12 cellular contexts compared by ENCODE assay signal in the genomic region with DNA sequence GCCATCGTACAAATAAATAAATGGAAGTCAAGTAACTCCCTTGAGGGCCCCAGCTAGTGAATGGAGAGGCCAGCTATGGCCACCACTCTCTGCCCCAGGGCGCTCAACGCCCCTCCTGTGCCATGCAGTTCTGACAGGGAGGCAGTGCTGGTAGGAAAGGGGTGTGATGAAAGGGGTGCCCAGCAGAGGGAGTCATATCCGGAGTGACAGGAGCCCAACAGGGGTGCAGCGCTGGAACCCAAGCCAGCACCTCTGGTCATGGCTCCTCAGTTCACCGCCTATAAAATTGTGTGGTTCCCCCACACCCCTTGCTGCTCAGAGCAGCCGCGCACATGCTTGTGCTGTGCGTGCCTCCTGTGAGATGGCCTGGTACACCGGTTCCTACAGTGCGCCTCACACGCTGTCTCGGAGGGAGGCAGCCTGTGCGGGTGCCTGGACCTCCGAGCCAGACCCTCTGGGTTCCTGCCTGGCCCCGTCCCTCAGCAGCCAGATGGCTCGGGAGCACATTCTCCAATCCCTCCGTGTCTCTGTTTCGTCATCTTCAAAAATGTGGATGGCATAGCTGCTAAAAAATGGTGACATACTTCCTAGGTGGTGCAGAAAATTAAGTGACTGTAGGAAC.
A peak's percentile ranks its signal among the peaks of the same experiment; 100 is the strongest.
DNase-seq lines count a peak whose midpoint lies in the region; ATAC-seq and TF ChIP-seq lines count a peak whose summit lies in the region.
"Had no signal": no experiment of that assay in that cellular context is flagged by ENCODE, and none has a peak within 500 bp of the region (broad histone marks: within the 10 kb centered on the region; RNA-seq: fewer than 3 reads in every experiment).

No MANE protein-coding gene starts in this region.

- H3K27me3 ChIP-seq in KMS-11 (ENCODE audit: insufficient read depth, low read depth) (no peaks in the 10 kb centered on the region), mammary epithelial cell (ENCODE audit: insufficient read depth, low read length) (no peaks in the 10 kb centered on the region)
- H3K27me3 ChIP-seq: cardiac muscle cell, SJSA1, suprapubic skin had no signal

- no peak overlapping the region for H3K27ac ChIP-seq in KMS-11
- H3K27ac ChIP-seq in mammary epithelial cell (ENCODE audit: insufficient read depth, low read depth, low read length) = no peak overlapping the region
- H3K27ac ChIP-seq: cardiac muscle cell, SJSA1, suprapubic skin had no signal

- H3K4me3 ChIP-seq in KMS-11 (IDR thresholded peaks at IDR 0.05; ENCODE audit: insufficient read depth, low read depth, low read length) (no peak overlapping the region), mammary epithelial cell (replicated peaks in 1 of 3; ENCODE audit: insufficient read depth in 1 of 3, low read depth in 2 of 3, low read length in 3 of 3) (no peak overlapping the region), mucosa of descending colon (no peak overlapping the region)
- H3K4me3 ChIP-seq: cardiac muscle cell, SJSA1, suprapubic skin had no signal

- no peak overlapping the region for H3K9ac ChIP-seq in KMS-11
- no peak overlapping the region for H3K9ac ChIP-seq in mammary epithelial cell (ENCODE audit: insufficient read depth, low read length)

- WGBS in mammary epithelial cell (ENCODE audit: low coverage, missing lambda C conversion rate) = 80% methylated on average over 10 of the region's 19 CpGs

- intact Hi-C loops in mammary epithelial cell (cut with micrococcal nuclease) (no loop called here), mucosa of descending colon (cut with DNase I, micrococcal nuclease) (no loop called here)

- CTCF ChIA-PET in mammary epithelial cell (lab: Charles Lee; ENCODE audit: low non-redundant PET) = no interaction called here

- in situ Hi-C loops in mammary epithelial cell (cut with MboI; ENCODE audit: low sequenced_read_pairs in 2 of 2) = no loop called here

- H2AFZ ChIP-seq in KMS-11 (ENCODE audit: low read depth) (no peak overlapping the region), mammary epithelial cell (ENCODE audit: low read depth, low read length) (no peak overlapping the region)

- H3K4me1 ChIP-seq in KMS-11 (ENCODE audit: low read depth, poor library complexity, severe bottlenecking) = no peaks in the 10 kb centered on the region
- H3K4me1 ChIP-seq in mammary epithelial cell (ENCODE audit: insufficient read depth, low read length) = peaks cover 23% of the 10 kb centered on the region
- no peaks in the 10 kb centered on the region for H3K4me1 ChIP-seq in mucosa of descending colon (ENCODE audit: low read depth)

- H4K20me1 ChIP-seq in KMS-11 (ENCODE audit: insufficient read depth) (no peaks in the 10 kb centered on the region), mammary epithelial cell (ENCODE audit: insufficient read depth, low read length) (no peaks in the 10 kb centered on the region)

- H3K36me3 ChIP-seq in KMS-11 (ENCODE audit: insufficient read depth) = no peaks in the 10 kb centered on the region
- peaks cover 50% of the 10 kb centered on the region for H3K36me3 ChIP-seq in mammary epithelial cell (ENCODE audit: insufficient read depth, low read length)
- H3K36me3 ChIP-seq in mucosa of descending colon (ENCODE audit: low read depth) = no peaks in the 10 kb centered on the region
- H3K36me3 ChIP-seq: cardiac muscle cell had no signal

- dilution Hi-C loops in mammary epithelial cell (cut with HindIII; ENCODE audit: low sequenced_read_pairs) = no loop called here

- H3K9me3 ChIP-seq in mammary epithelial cell (replicated peaks; ENCODE audit: insufficient read depth, low read length) (no peaks in the 10 kb centered on the region), mucosa of descending colon (no peaks in the 10 kb centered on the region)
- H3K9me3 ChIP-seq: SJSA1, suprapubic skin had no signal

- no peaks in the 10 kb centered on the region for H3K79me2 ChIP-seq in KMS-11 (ENCODE audit: insufficient read depth, low read depth)
- peaks cover 85% of the 10 kb centered on the region for H3K79me2 ChIP-seq in mammary epithelial cell (ENCODE audit: insufficient read depth, low read length)

- DNase-seq in Daoy (ENCODE audit: low read depth) (peak; percentile 48), mammary epithelial cell (no peak), mucosa of descending colon (no peak), NCI-H510A (lab: John Stamatoyannopoulos, UW) (no peak), NCI-H1092 treated with DMSO at 0.1 percent for 48 hours (lab: John Stamatoyannopoulos, UW) (no peak), AML-193 (lab: John Stamatoyannopoulos, UW) (no peak), amniotic stem cell (lab: John Stamatoyannopoulos, UW) (no peak)
- DNase-seq: naive B cell had no signal

- peak; percentile 46 for ATAC-seq in mucosa of descending colon

- TF ChIP-seq CTCF in KMS-11 (conservative IDR thresholded peaks at IDR 0.05; ENCODE audit: low read depth, low read length) (peak; percentile 30; the same call in 1 of the 2 replicates), mammary epithelial cell (conservative IDR thresholded peaks at IDR 0.05 in 1 of 2, IDR thresholded peaks at IDR 0.05 in 1 of 2; ENCODE audit: extremely low read depth in 1 of 2, insufficient read depth in 1 of 2, low read depth in 1 of 2, low read length in 2 of 2) (peak; percentile 18 to 36), mucosa of descending colon (IDR thresholded peaks at IDR 0.05) (no peak)

- BruUV-seq in mammary epithelial cell (replicated peaks; lab: Mats Ljungman, UMichigan) = no TSS peak

- H3K4me2 ChIP-seq in KMS-11 (no peak overlapping the region), mammary epithelial cell (ENCODE audit: insufficient read depth, low read depth, low read length) (no peak overlapping the region)
